8 cellular contexts compared by ENCODE assay signal in the genomic region with DNA sequence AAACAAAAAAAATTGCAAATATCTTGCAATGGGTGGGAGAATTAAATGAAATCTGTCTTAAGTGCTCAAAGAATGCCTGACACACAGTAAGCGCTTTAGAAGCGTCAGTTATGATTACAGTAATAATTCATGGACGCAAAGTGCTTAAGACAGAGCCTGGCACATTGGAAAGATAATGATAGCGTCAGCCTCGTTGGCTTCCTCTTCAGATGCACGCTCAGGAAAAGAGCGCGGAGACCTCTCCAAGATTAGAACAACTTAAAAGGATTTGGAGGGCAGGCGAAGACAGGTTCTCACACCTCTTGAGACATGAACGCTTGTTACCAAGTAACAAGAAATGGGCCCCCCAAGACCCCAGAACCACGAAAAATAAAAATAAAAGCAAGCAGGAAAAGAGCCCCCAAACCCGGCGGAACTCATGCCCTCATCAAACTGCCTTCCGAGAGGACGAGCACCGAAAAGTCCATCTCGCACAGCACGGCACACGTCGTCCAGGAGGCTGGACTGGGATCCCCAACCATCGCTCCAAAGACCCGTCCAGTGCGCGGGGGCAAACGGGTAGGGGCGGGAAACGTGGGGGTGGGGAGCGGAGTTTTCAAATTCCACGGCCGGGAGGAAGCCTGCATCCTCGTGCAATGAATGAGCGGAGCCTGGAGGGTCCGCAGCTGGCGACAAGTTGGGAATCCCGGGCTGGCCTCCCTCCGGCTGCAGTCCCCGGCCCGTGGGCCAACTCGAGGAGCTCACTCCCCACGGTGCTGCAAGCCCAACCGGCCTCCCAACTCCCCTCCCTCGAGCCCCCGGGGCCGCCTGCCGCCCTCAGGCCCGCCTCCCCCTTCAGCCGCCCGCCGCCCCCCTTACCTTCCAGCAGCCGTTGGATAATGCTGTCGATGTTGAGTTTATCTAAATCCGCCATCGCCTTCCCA. TPM values are rescaled to one million over a fixed set of nuclear protein-coding genes. Genes with fewer than 3 reads are reported as not detected.
A peak's percentile ranks its signal among the peaks of the same experiment; 100 is the strongest.
DNase-seq lines count a peak whose midpoint lies in the region; ATAC-seq, FAIRE-seq and TF ChIP-seq lines count a peak whose summit lies in the region.

No MANE protein-coding gene starts in this region.

- no peaks in the 10 kb centered on the region for H3K9me3 ChIP-seq in A549
- H3K9me3 ChIP-seq in NT2/D1 (ENCODE audit: insufficient read depth, low read length), result no peaks in the 10 kb centered on the region
- H3K9me3 ChIP-seq in astrocyte (ENCODE audit: insufficient read depth, low read depth, low read length), result no peaks in the 10 kb centered on the region

- TF ChIP-seq CTCF in A549 (IDR thresholded peaks at IDR 0.05) (no peak), GM12865 (IDR thresholded peaks at IDR 0.05; ENCODE audit: insufficient read depth, low read depth, low read length, missing control alignments) (no peak), astrocyte (IDR thresholded peaks at IDR 0.05; ENCODE audit: insufficient read depth, low read depth, low read length) (no peak)

- H2AFZ ChIP-seq in astrocyte (ENCODE audit: low read depth, low read length), result peak overlapping the region; percentile 70

- no peak for TF ChIP-seq POLR2A in A549 (IDR thresholded peaks at IDR 0.05; ENCODE audit: low read length)

- H3K36me3 Mint-ChIP-seq in astrocyte (ENCODE audit: low read depth, unreplicated experiment), result peaks cover 2% of the 10 kb centered on the region

- peak overlapping the region; percentile 100 for H3K4me3 Mint-ChIP-seq in astrocyte (ENCODE audit: unreplicated experiment)

- peak overlapping the region; percentile 95 for H3K9ac ChIP-seq in NT2/D1 (ENCODE audit: insufficient read length, low read depth)
- H3K9ac ChIP-seq in astrocyte (ENCODE audit: low read length), result peak overlapping the region; percentile 92

- H3K36me3 ChIP-seq in NT2/D1 (ENCODE audit: insufficient read depth, insufficient read length, low read length) (peaks cover 39% of the 10 kb centered on the region), astrocyte (ENCODE audit: insufficient read depth, low read length) (no peaks in the 10 kb centered on the region)

- POLR2A ChIA-PET in A549 (lab: Yijun Ruan, JAX), result interaction anchor here (0.5 kb wide), 1 partner anchor 15 kb away, joined by 3 read pairs; no protein-coding TSS in a partner anchor

- no peaks in the 10 kb centered on the region for H3K27me3 Mint-ChIP-seq in astrocyte (ENCODE audit: low read depth, unreplicated experiment)

- FAIRE-seq in A549 (lab: Jason Lieb, UNC), result no peak
- no peak for FAIRE-seq in astrocyte (lab: Jason Lieb, UNC)

- TF ChIP-seq RAD21 in A549 (conservative IDR thresholded peaks at IDR 0.05 in 1 of 2, IDR thresholded peaks at IDR 0.05 in 1 of 2), result no peak

- H3K4me1 Mint-ChIP-seq in astrocyte (ENCODE audit: low read depth, unreplicated experiment), result peaks cover 33% of the 10 kb centered on the region

- H3K9me3 Mint-ChIP-seq in astrocyte (ENCODE audit: unreplicated experiment), result no peaks in the 10 kb centered on the region

- TF ChIP-seq EP300 in A549 (IDR thresholded peaks at IDR 0.05), result no peak

- CTCF ChIA-PET in A549 (lab: Yijun Ruan, JAX), result interaction anchor here (0.8 to 1.7 kb wide), 2 partner anchors 11 to 146 kb away, joined by 3 to 6 read pairs; no protein-coding TSS in a partner anchor

- intact Hi-C loops in sciatic nerve (cut with DNase I), result loop anchor here (5.0 kb wide), 1 partner anchor 715 kb away; no protein-coding TSS in a partner anchor

- H3K27ac ChIP-seq in A549, result peak overlapping the region; percentile 99
- H3K27ac ChIP-seq in astrocyte (ENCODE audit: low read depth, low read length), result peak overlapping the region; percentile 75

- H4K20me1 ChIP-seq in astrocyte (ENCODE audit: insufficient read depth, low read length), result peaks cover 50% of the 10 kb centered on the region

- H3K79me2 ChIP-seq in astrocyte (ENCODE audit: insufficient read depth, low read length), result peaks cover 57% of the 10 kb centered on the region

- peaks cover 55% of the 10 kb centered on the region for H3K4me1 ChIP-seq in A549
- H3K4me1 ChIP-seq in NT2/D1 (ENCODE audit: insufficient read depth, insufficient read length), result peaks cover 18% of the 10 kb centered on the region
- H3K4me1 ChIP-seq in astrocyte (ENCODE audit: insufficient read depth, low read length), result peaks cover 27% of the 10 kb centered on the region

- peak overlapping the region; percentile 88 for H3K4me2 ChIP-seq in A549
- peak overlapping the region; percentile 97 for H3K4me2 ChIP-seq in astrocyte (ENCODE audit: low read length)

- peak overlapping the region; percentile 92 for H3K27ac Mint-ChIP-seq in astrocyte (ENCODE audit: unreplicated experiment)

- DNase-seq in A549 (ENCODE audit: low read depth in 1 of 2, low spot score in 1 of 2) (peak in 1 of 2 experiments; percentile 29), GM12865 (ENCODE audit: low read depth) (peak; percentile 49), NT2/D1 (ENCODE audit: low read depth, low spot score) (no peak), astrocyte (ENCODE audit: low read depth) (no peak), sciatic nerve (ENCODE audit: low spot score) (no peak)

- under 1% methylated on average over 38 of the region's 53 CpGs for WGBS in A549 (ENCODE audit: missing lambda C conversion rate)

- H3K27me3 ChIP-seq in NT2/D1 (ENCODE audit: insufficient read depth, insufficient read length), result no peaks in the 10 kb centered on the region
- H3K27me3 ChIP-seq in astrocyte (ENCODE audit: insufficient read depth, low read length), result no peaks in the 10 kb centered on the region

- H3K4me3 ChIP-seq in A549, result peak overlapping the region; percentile 98
- H3K4me3 ChIP-seq in GM12865 (ENCODE audit: low read depth, low read length), result peak overlapping the region; percentile 89
- H3K4me3 ChIP-seq in NT2/D1 (ENCODE audit: insufficient read length, low read depth), result peak overlapping the region; percentile 84
- H3K4me3 ChIP-seq in astrocyte (ENCODE audit: insufficient read depth, low read depth, low read length), result peak overlapping the region; percentile 96
- H3K4me3 ChIP-seq in iPS-11a (ENCODE audit: low read depth, low read length), result peak overlapping the region; percentile 72

- peak; percentile 26 to 44 for ATAC-seq in A549
- ATAC-seq in HG03135 (IDR thresholded peaks at IDR 0.05; ENCODE audit: unreplicated experiment), result peak; percentile 7
- ATAC-seq in sciatic nerve, result peak; percentile 5
- ATAC-seq in GM18858 (IDR thresholded peaks at IDR 0.05; ENCODE audit: unreplicated experiment), result no peak

TF ChIP-seq in A549, 52 proteins besides CTCF, POLR2A, EP300 and RAD21:
- no peak; the same call in 1 of the 2 replicates for TF ChIP-seq PHF8 (IDR thresholded peaks at IDR 0.05; ENCODE audit: borderline replicate concordance, low read depth)
- TF ChIP-seq, protein P1, sequence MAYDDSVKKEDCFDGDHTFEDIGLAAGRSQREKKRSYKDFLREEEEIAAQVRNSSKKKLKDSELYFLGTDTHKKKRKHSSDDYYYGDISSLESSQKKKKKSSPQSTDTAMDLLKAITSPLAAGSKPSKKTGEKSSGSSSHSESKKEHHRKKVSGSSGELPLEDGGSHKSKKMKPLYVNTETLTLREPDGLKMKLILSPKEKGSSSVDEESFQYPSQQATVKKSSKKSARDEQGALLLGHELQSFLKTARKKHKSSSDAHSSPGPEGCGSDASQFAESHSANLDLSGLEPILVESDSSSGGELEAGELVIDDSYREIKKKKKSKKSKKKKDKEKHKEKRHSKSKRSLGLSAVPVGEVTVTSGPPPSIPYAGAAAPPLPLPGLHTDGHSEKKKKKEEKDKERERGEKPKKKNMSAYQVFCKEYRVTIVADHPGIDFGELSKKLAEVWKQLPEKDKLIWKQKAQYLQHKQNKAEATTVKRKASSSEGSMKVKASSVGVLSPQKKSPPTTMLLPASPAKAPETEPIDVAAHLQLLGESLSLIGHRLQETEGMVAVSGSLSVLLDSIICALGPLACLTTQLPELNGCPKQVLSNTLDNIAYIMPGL (CRISPR knock-in tag; IDR thresholded peaks at IDR 0.05; ENCODE audit: borderline replicate concordance), result no peak
- TF ChIP-seq, protein P2, sequence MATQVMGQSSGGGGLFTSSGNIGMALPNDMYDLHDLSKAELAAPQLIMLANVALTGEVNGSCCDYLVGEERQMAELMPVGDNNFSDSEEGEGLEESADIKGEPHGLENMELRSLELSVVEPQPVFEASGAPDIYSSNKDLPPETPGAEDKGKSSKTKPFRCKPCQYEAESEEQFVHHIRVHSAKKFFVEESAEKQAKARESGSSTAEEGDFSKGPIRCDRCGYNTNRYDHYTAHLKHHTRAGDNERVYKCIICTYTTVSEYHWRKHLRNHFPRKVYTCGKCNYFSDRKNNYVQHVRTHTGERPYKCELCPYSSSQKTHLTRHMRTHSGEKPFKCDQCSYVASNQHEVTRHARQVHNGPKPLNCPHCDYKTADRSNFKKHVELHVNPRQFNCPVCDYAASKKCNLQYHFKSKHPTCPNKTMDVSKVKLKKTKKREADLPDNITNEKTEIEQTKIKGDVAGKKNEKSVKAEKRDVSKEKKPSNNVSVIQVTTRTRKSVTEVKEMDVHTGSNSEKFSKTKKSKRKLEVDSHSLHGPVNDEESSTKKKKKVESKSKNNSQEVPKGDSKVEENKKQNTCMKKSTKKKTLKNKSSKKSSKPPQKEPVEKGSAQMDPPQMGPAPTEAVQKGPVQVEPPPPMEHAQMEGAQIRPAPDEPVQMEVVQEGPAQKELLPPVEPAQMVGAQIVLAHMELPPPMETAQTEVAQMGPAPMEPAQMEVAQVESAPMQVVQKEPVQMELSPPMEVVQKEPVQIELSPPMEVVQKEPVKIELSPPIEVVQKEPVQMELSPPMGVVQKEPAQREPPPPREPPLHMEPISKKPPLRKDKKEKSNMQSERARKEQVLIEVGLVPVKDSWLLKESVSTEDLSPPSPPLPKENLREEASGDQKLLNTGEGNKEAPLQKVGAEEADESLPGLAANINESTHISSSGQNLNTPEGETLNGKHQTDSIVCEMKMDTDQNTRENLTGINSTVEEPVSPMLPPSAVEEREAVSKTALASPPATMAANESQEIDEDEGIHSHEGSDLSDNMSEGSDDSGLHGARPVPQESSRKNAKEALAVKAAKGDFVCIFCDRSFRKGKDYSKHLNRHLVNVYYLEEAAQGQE (IDR thresholded peaks at IDR 0.05), result no peak

RNA-seq across cellular contexts. Expression of gene PPP1CC, which starts 0.6 kb away (rescaled TPM):
- polyA plus RNA-seq in A549 (2011; rRNA removed), result 210 and 258 TPM in 2 replicates
- polyA plus RNA-seq in A549 (2012; cell fraction: cytosol; rRNA removed), result 82.0 and 86.9 TPM in 2 replicates
- polyA plus RNA-seq in A549 (2012; cell fraction: nucleus; rRNA removed), result 29.5 and 37.7 TPM in 2 replicates
- 131 to 139 TPM (median 131 TPM) in 3 replicates for polyA plus RNA-seq in A549 (2017; fragmentation: RNase III; extraction: RNeasy Plus Mini Kit Qiagen cat#74134 plus additional on column Dnase treatment)
- polyA minus RNA-seq in A549 (2011; rRNA and poly(A)+ RNA removed), result 76.3 and 80.2 TPM in 2 replicates
- 94.8 and 107 TPM in 2 replicates for total RNA-seq in astrocyte
- 111 TPM for total RNA-seq in sciatic nerve

RNA-seq across cellular contexts. Expression of gene HVCN1, which starts 53.1 kb away (rescaled TPM):
- polyA plus RNA-seq in A549 (2011; rRNA removed), result 1.1 TPM in 2 replicates
- polyA plus RNA-seq in A549 (2012; cell fraction: cytosol; rRNA removed), result 0.69 and 0.71 TPM in 2 replicates
- polyA plus RNA-seq in A549 (2012; cell fraction: nucleus; rRNA removed), result 0.40 and 1.2 TPM in 2 replicates
- 0.20 to 0.46 TPM (median 0.34 TPM) in 3 replicates for polyA plus RNA-seq in A549 (2017; fragmentation: RNase III; extraction: RNeasy Plus Mini Kit Qiagen cat#74134 plus additional on column Dnase treatment)
- 0.62 and 0.73 TPM in 2 replicates for polyA minus RNA-seq in A549 (2011; rRNA and poly(A)+ RNA removed)
- total RNA-seq in astrocyte, result 0.94 and 1.0 TPM in 2 replicates
- total RNA-seq in sciatic nerve, result 7.5 TPM
